In genomic region chr11:72721276-72721675, GRCh38 we compare ENCODE assay signal across 8 cellular contexts. TPM values are rescaled to one million over a fixed set of nuclear protein-coding genes. Genes with fewer than 3 reads are reported as not detected.
A peak's percentile ranks its signal among the peaks of the same experiment; 100 is the strongest.
DNase-seq lines count a peak whose midpoint lies in the region; ATAC-seq, FAIRE-seq and TF ChIP-seq lines count a peak whose summit lies in the region.

No MANE protein-coding gene starts in this region.

- TF ChIP-seq POLR2A in spleen (IDR thresholded peaks at IDR 0.05): no peak

- in situ Hi-C loops in HAP-1 (cut with MboI; ENCODE audit: low sequenced_read_pairs): loop anchor here (5.0 kb wide), 1 partner anchor 456 kb away; no protein-coding TSS in a partner anchor

- peak overlapping the region; percentile 96 for H3K27ac Mint-ChIP-seq in activated T-helper 1 cell treated with anti-CD3 and anti-CD28 coated beads, Interleukin-12 subunit alpha, Interleukin-12 subunit beta, Interleukin-2, Interleukin-4 antibody, amounts not matched to agents 30 ng/mL and 10 ng/mL and 1 ng/mL, durations not matched to agents 14 hours and 24 hours and 36 hours

- peaks cover 11% of the 10 kb centered on the region; the same call in 1 of the 2 replicates for H3K36me3 ChIP-seq in HAP-1 (replicated peaks)
- H3K36me3 ChIP-seq in right atrium auricular region: peaks cover 6% of the 10 kb centered on the region
- peaks cover 0 to 87% (median 29%) of the 10 kb centered on the region in 6 donors for H3K36me3 ChIP-seq in spleen

- no peaks in the 10 kb centered on the region for H3K9me3 Mint-ChIP-seq in activated T-helper 1 cell treated with anti-CD3 and anti-CD28 coated beads, Interleukin-12 subunit alpha, Interleukin-12 subunit beta, Interleukin-2, Interleukin-4 antibody, amounts not matched to agents 30 ng/mL and 10 ng/mL and 1 ng/mL, durations not matched to agents 14 hours and 24 hours and 36 hours

- peak overlapping the region; percentile 94 for H3K4me3 Mint-ChIP-seq in activated T-helper 1 cell treated with anti-CD3 and anti-CD28 coated beads, Interleukin-12 subunit alpha, Interleukin-12 subunit beta, Interleukin-2, Interleukin-4 antibody, amounts not matched to agents 30 ng/mL and 10 ng/mL and 1 ng/mL, durations not matched to agents 14 hours and 24 hours and 36 hours

- WGBS in spleen, 5 donors: 7 to 22% (median 11%) methylated on average over 3 of the region's 3 CpGs

- intact Hi-C loops in activated T-helper 1 cell treated with anti-CD3 and anti-CD28 coated beads, Interleukin-12 subunit alpha, Interleukin-12 subunit beta, Interleukin-2, Interleukin-4 antibody, amounts not matched to agents 30 ng/mL and 10 ng/mL and 1 ng/mL, durations not matched to agents 14 hours and 24 hours and 36 hours (cut with micrococcal nuclease): loop anchor here (10.0 kb wide), 1 partner anchor 524 kb away; no protein-coding TSS in a partner anchor
- intact Hi-C loops in spleen (cut with DNase I; ENCODE audit: low total_unique reads): loop anchor here (10.0 kb wide), 1 partner anchor 454 kb away; no protein-coding TSS in a partner anchor

- no peaks in the 10 kb centered on the region for H3K27me3 Mint-ChIP-seq in activated T-helper 1 cell treated with anti-CD3 and anti-CD28 coated beads, Interleukin-12 subunit alpha, Interleukin-12 subunit beta, Interleukin-2, Interleukin-4 antibody, amounts not matched to agents 30 ng/mL and 10 ng/mL and 1 ng/mL, durations not matched to agents 14 hours and 24 hours and 36 hours (ENCODE audit: insufficient read depth)

- no peaks in the 10 kb centered on the region for H3K27me3 ChIP-seq in HAP-1 (ENCODE audit: low read depth)
- H3K27me3 ChIP-seq in right atrium auricular region: no peaks in the 10 kb centered on the region
- H3K27me3 ChIP-seq in spleen (replicated peaks in 1 of 7): no peaks in the 10 kb centered on the region

- DNase-seq in HAP-1 (ENCODE audit: low spot score in 2 of 2): no peak
- no peak for DNase-seq in activated T-helper 1 cell treated with anti-CD3 and anti-CD28 coated beads, Interleukin-12 subunit alpha, Interleukin-12 subunit beta, Interleukin-2, Interleukin-4 antibody, amounts not matched to agents 30 ng/mL and 10 ng/mL and 1 ng/mL, durations not matched to agents 14 hours and 24 hours and 36 hours (ENCODE audit: low spot score)
- DNase-seq in right atrium auricular region (ENCODE audit: low spot score): no peak
- no peak for DNase-seq in spleen
- DNase-seq in HCEC 1CT: no peak
- DNase-seq in AG08395 (ENCODE audit: low spot score): no peak
- DNase-seq in D721Med (ENCODE audit: insufficient read length, low spot score): no peak

- H3K9me3 ChIP-seq in HAP-1: no peaks in the 10 kb centered on the region
- H3K9me3 ChIP-seq in right atrium auricular region: no peaks in the 10 kb centered on the region
- H3K9me3 ChIP-seq in spleen: no peaks in the 10 kb centered on the region

- H3K36me3 Mint-ChIP-seq in activated T-helper 1 cell treated with anti-CD3 and anti-CD28 coated beads, Interleukin-12 subunit alpha, Interleukin-12 subunit beta, Interleukin-2, Interleukin-4 antibody, amounts not matched to agents 30 ng/mL and 10 ng/mL and 1 ng/mL, durations not matched to agents 14 hours and 24 hours and 36 hours (ENCODE audit: low read depth): peaks cover 17% of the 10 kb centered on the region

- no peak for ATAC-seq in GM21390 (IDR thresholded peaks at IDR 0.05; ENCODE audit: unreplicated experiment)

- TF ChIP-seq CTCF in right atrium auricular region (IDR thresholded peaks at IDR 0.05): no peak
- no peak for TF ChIP-seq CTCF in spleen (IDR thresholded peaks at IDR 0.05 in 8 of 11, conservative IDR thresholded peaks at IDR 0.05 in 3 of 11)
- TF ChIP-seq CTCF in D721Med (IDR thresholded peaks at IDR 0.05; ENCODE audit: insufficient read depth, missing control alignments): no peak

- H3K4me1 ChIP-seq in HAP-1 (peaks cover 5% of the 10 kb centered on the region), right atrium auricular region (peaks cover 3 to 76% of the 10 kb centered on the region in 2 donors), spleen (peaks cover 55 to 100% (median 90%) of the 10 kb centered on the region in 6 donors)

- H3K27ac ChIP-seq in right atrium auricular region (peak overlapping the region; percentile 92 to 94), spleen (peak overlapping the region; percentile 85 to 97 (median 92))

- peak overlapping the region; percentile 22 for H3K4me3 ChIP-seq in HAP-1
- peak overlapping the region; percentile 63 to 70 for H3K4me3 ChIP-seq in right atrium auricular region
- peak overlapping the region; percentile 52 to 81 (median 60) for H3K4me3 ChIP-seq in spleen

- FAIRE-seq in D721Med (lab: Jason Lieb, UNC): no peak

- peaks cover 70% of the 10 kb centered on the region for H3K4me1 Mint-ChIP-seq in activated T-helper 1 cell treated with anti-CD3 and anti-CD28 coated beads, Interleukin-12 subunit alpha, Interleukin-12 subunit beta, Interleukin-2, Interleukin-4 antibody, amounts not matched to agents 30 ng/mL and 10 ng/mL and 1 ng/mL, durations not matched to agents 14 hours and 24 hours and 36 hours (ENCODE audit: low read depth)

RNA-seq across cellular contexts. Expression of gene ARAP1, which starts 30.9 kb away (rescaled TPM):
- total RNA-seq in activated T-helper 1 cell treated with anti-CD3 and anti-CD28 coated beads, Interleukin-12 subunit alpha, Interleukin-12 subunit beta, Interleukin-2, Interleukin-4 antibody, amounts not matched to agents 30 ng/mL and 10 ng/mL and 1 ng/mL, durations not matched to agents 14 hours and 24 hours and 36 hours: 78.8 and 88.6 TPM in 2 replicates
- 10 to 100 TPM; 74.0 to 83.8 TPM for total RNA-seq in right atrium auricular region
- 100 to 1,000 TPM; 248 to 365 (median 278) TPM for total RNA-seq in spleen
- 100 to 1,000 TPM in 2 of 3 donors, 10 to 100 TPM in 1; 76.7 to 176 (median 127) TPM for polyA plus RNA-seq in spleen

RNA-seq across cellular contexts. Expression of gene PDE2A, which starts 47.1 kb away (rescaled TPM):
- total RNA-seq in activated T-helper 1 cell treated with anti-CD3 and anti-CD28 coated beads, Interleukin-12 subunit alpha, Interleukin-12 subunit beta, Interleukin-2, Interleukin-4 antibody, amounts not matched to agents 30 ng/mL and 10 ng/mL and 1 ng/mL, durations not matched to agents 14 hours and 24 hours and 36 hours: 0.57 and 0.64 TPM in 2 replicates
- total RNA-seq in right atrium auricular region (10 to 100 TPM; 23.1 to 34.2 TPM), spleen (100 to 1,000 TPM; 244 to 584 (median 346) TPM)
- polyA plus RNA-seq in spleen: 100 to 1,000 TPM in 1 of 3 donors, 10 to 100 TPM in 2; 58.2 to 158 (median 72.8) TPM

Comparison
In these comparisons a context has a peak if more than half of its experiments do, and no peak if none do; other contexts are left out.
1. RNA of gene PDE2A, which starts 47.1 kb away (total RNA-seq): 244 to 584 TPM in spleen and 23.1 to 34.2 TPM in right atrium auricular region; 0.57 to 0.64 TPM in activated T-helper 1 cell treated with anti-CD3 and anti-CD28 coated beads, Interleukin-12 subunit alpha, Interleukin-12 subunit beta, Interleukin-2, Interleukin-4 antibody, amounts not matched to agents 30 ng/mL and 10 ng/mL and 1 ng/mL, durations not matched to agents 14 hours and 24 hours and 36 hours; every median in the first group is over 10 times any median in the second.
2. Peak in every context shown above with its lines, with median percentiles within 50 percentile points of each other: H3K4me3 ChIP-seq.